In genomic region chr4:155587766-155588165, GRCh38 we compare ENCODE assay signal across 29 cellular contexts.
"Had no signal": no experiment of that assay in that cellular context is flagged by ENCODE, and none has a peak within 500 bp of the region (broad histone marks: within the 10 kb centered on the region; RNA-seq: fewer than 3 reads in every experiment).

No MANE protein-coding gene starts in this region.

- H3K36me3 ChIP-seq: brain microvascular endothelial cell, esophagus muscularis mucosa, gastrocnemius medialis, heart left ventricle had no signal

- DNase-seq: activated CD4-positive, alpha-beta memory T cell treated with anti-CD3 and anti-CD28 coated beads, Interleukin-2, amount 10 ng/mL, durations not matched to agents 7 days and 5 days; activated CD4-positive, alpha-beta T cell treated with anti-CD3 and anti-CD28 coated beads for 1 hour; activated CD4-positive, alpha-beta T cell treated with anti-CD3 and anti-CD28 coated beads for 4 hours; activated CD4-positive, alpha-beta T cell treated with anti-CD3 and anti-CD28 coated beads, Interleukin-2, amount 10 ng/mL, durations not matched to agents 7 days and 5 days; activated CD4-positive, alpha-beta T cell treated with anti-CD3 and anti-CD28 coated beads, Interleukin-2, amount 50 U/mL, for 4 hours; activated CD8-positive, alpha-beta memory T cell treated with anti-CD3 and anti-CD28 coated beads, Interleukin-2, amount 50 U/mL, for 48 hours; activated effector memory CD4-positive, alpha-beta T cell treated with Interleukin-2 at 50 U/mL for 16 hours; activated gamma-delta T cell treated with Interleukin-2 at 50 U/mL for 16 hours; activated naive CD4-positive, alpha-beta T cell treated with anti-CD3 and anti-CD28 coated beads, Interleukin-2, amount 50 U/mL, for 16 hours; activated naive CD4-positive, alpha-beta T cell treated with Interleukin-2 at 50 U/mL for 16 hours; activated T-cell treated with anti-CD3 and anti-CD28 coated beads for 4 hours; activated T-cell treated with anti-CD3 and anti-CD28 coated beads, Interleukin-2, amount 50 U/mL, for 24 hours; amniotic stem cell; anterior cingulate cortex; brain microvascular endothelial cell; cortex of kidney; dermis blood vessel endothelial cell; effector CD4-positive, alpha-beta T cell; effector memory CD8-positive, alpha-beta T cell; erythroblast; foreskin keratinocyte; gastrocnemius medialis; glutamatergic neuron; heart left ventricle; T-helper 2 cell had no signal

- H3K27me3 ChIP-seq: brain microvascular endothelial cell, esophagus muscularis mucosa, foreskin keratinocyte, gastrocnemius medialis, heart left ventricle had no signal

- ATAC-seq: activated T-helper 17 cell treated with anti-CD3 and anti-CD28 coated beads, Interleukin-2, amount 50 U/mL, for 72 hours; effector memory CD8-positive, alpha-beta T cell; foreskin keratinocyte; gastrocnemius medialis; heart left ventricle; WTC11 had no signal

- H3K27ac ChIP-seq: brain microvascular endothelial cell, esophagus muscularis mucosa, foreskin keratinocyte, gastrocnemius medialis, heart left ventricle, VCaP had no signal

- H3K4me3 ChIP-seq: esophagus muscularis mucosa, gastrocnemius medialis, heart left ventricle had no signal

- H3K4me1 ChIP-seq: foreskin keratinocyte, gastrocnemius medialis had no signal

- H3K9me3 ChIP-seq: esophagus muscularis mucosa, gastrocnemius medialis, heart left ventricle had no signal
